1 cellular context compared by ENCODE assay signal in the genomic region with DNA sequence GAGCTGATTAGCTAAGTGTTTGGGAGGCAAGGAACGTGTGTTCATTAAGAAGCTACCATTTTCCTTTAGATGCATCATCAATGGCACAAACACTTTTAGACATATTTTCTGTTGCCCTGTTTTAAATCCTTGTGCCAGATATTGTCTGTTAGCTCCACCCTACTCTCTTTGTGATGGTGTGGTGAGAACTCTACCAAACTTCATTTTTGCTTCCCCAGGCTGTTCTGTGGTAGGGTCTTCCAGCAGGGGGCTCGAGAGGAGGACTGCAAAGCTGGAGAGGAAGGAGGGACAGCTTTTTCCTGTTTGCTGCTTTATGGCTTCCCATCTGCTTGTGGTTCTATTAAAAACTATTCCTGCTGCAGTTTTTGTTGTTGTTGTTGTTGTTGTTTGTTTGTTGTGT.
TF ChIP-seq lines count a peak whose summit lies in the region.

No MANE protein-coding gene starts in this region.

TF ChIP-seq in A549, 52 proteins besides CTCF, POLR2A, EP300 and RAD21 (continued from another document):
- no peak for TF ChIP-seq FOXS1 (CRISPR knock-in tag; IDR thresholded peaks at IDR 0.05)
- no peak for TF ChIP-seq RCOR1 (IDR thresholded peaks at IDR 0.05; ENCODE audit: low read depth, low read length)
- no peak for TF ChIP-seq TP53 (CRISPR knock-in tag; IDR thresholded peaks at IDR 0.05)
